19 cellular contexts compared by ENCODE assay signal in genomic region chr5:169202969-169203368, GRCh38.
A peak's percentile ranks its signal among the peaks of the same experiment; 100 is the strongest.
DNase-seq lines count a peak whose midpoint lies in the region; ATAC-seq, FAIRE-seq and TF ChIP-seq lines count a peak whose summit lies in the region.
"Had no signal": no experiment of that assay in that cellular context is flagged by ENCODE, and none has a peak within 500 bp of the region (broad histone marks: within the 10 kb centered on the region; RNA-seq: fewer than 3 reads in every experiment).

No MANE protein-coding gene starts in this region.

- no peak overlapping the region for H3K9ac ChIP-seq in endodermal cell (ENCODE audit: extremely low read depth, low read length, poor library complexity, severe bottlenecking)
- H3K9ac ChIP-seq: KMS-11 had no signal

- no peak overlapping the region for H3K27ac Mint-ChIP-seq in endodermal cell
- H3K27ac Mint-ChIP-seq in activated naive CD8-positive, alpha-beta T cell treated with anti-CD3 and anti-CD28 coated beads for 36 hours = no peak overlapping the region
- H3K27ac Mint-ChIP-seq: CD14-positive monocyte had no signal

- in situ Hi-C loops in Panc1 (cut with HindIII; ENCODE audit: low pct_unique_long_range_greater_than_20kb, low sequenced_read_pairs) = no loop called here

- 89 to 92% methylated on average over 2 of the region's 3 CpGs for WGBS in endodermal cell (ENCODE audit: insufficient coverage in 1 of 2, insufficient read length in 1 of 2), 2 experiments

- no TSS peak for BruUV-seq in Panc1 (replicated peaks; lab: Mats Ljungman, UMichigan)

- no peaks in the 10 kb centered on the region for H3K36me3 Mint-ChIP-seq in endodermal cell (ENCODE audit: low read depth)
- no peaks in the 10 kb centered on the region for H3K36me3 Mint-ChIP-seq in activated naive CD8-positive, alpha-beta T cell treated with anti-CD3 and anti-CD28 coated beads for 36 hours
- H3K36me3 Mint-ChIP-seq: CD14-positive monocyte had no signal

- H3K27me3 Mint-ChIP-seq in endodermal cell (ENCODE audit: insufficient read depth) = peaks cover 8% of the 10 kb centered on the region
- H3K27me3 Mint-ChIP-seq in activated naive CD8-positive, alpha-beta T cell treated with anti-CD3 and anti-CD28 coated beads for 36 hours = peaks cover 5% of the 10 kb centered on the region

- no peaks in the 10 kb centered on the region for H3K9me3 ChIP-seq in Panc1 (ENCODE audit: control insufficient read depth, insufficient read depth, low read depth, low read length)
- peaks cover 9% of the 10 kb centered on the region for H3K9me3 ChIP-seq in endodermal cell (ENCODE audit: control insufficient read depth, low read length)
- H3K9me3 ChIP-seq: HAP-1 had no signal

- intact Hi-C loops in Panc1 (cut with micrococcal nuclease; ENCODE audit: unreplicated experiment) = no loop called here

- peaks cover 9% of the 10 kb centered on the region for H3K9me3 Mint-ChIP-seq in endodermal cell
- peaks cover 5% of the 10 kb centered on the region for H3K9me3 Mint-ChIP-seq in activated naive CD8-positive, alpha-beta T cell treated with anti-CD3 and anti-CD28 coated beads for 36 hours

- H3K27ac ChIP-seq in Panc1 (ENCODE audit: low read length) = no peak overlapping the region
- H3K27ac ChIP-seq in endodermal cell (ENCODE audit: low read depth, low read length) = no peak overlapping the region
- H3K27ac ChIP-seq: HL-60, KMS-11 had no signal

- DNase-seq in Panc1 (ENCODE audit: low read depth, low spot score) = no peak
- DNase-seq in endodermal cell = peak; percentile 19
- DNase-seq in islet precursor cell = peak; percentile 15
- DNase-seq in NCI-H1694 (lab: John Stamatoyannopoulos, UW) = no peak
- no peak for DNase-seq in GM12891 (ENCODE audit: insufficient read length, low spot score)
- DNase-seq in NCI-H1930 (lab: John Stamatoyannopoulos, UW) = no peak
- DNase-seq in activated naive CD8-positive, alpha-beta T cell treated with anti-CD3 and anti-CD28 coated beads for 36 hours = no peak
- DNase-seq: ACHN, AML-193, DMS79, MV-4-11, NCI-H187, NCI-H2227 treated with DMSO at 0.1 percent for 48 hours, NCI-H524, NCI-H82 had no signal

- H3K27me3 ChIP-seq in Panc1 (ENCODE audit: control insufficient read depth, insufficient read depth, low read length) (no peaks in the 10 kb centered on the region), endodermal cell (ENCODE audit: control insufficient read depth, insufficient read depth, low read length, poor library complexity, severe bottlenecking) (no peaks in the 10 kb centered on the region)

- FAIRE-seq in GM12891 (lab: Jason Lieb, UNC) = no peak

- TF ChIP-seq POLR2A in GM12891 (IDR thresholded peaks at IDR 0.05; ENCODE audit: low read depth, low read length) = no peak

- 0 out of 2 replicates have a peak, but pooled peaks have one; percentile 45 for ATAC-seq in Panc1

- no peak for TF ChIP-seq CTCF in Panc1 (IDR thresholded peaks at IDR 0.05)
- no peak for TF ChIP-seq CTCF in endodermal cell (conservative IDR thresholded peaks at IDR 0.05)

- POLR2A ChIA-PET in Panc1 (lab: Charles Lee) = no interaction called here

- peaks cover 13% of the 10 kb centered on the region for H3K4me1 Mint-ChIP-seq in endodermal cell
- H3K4me1 Mint-ChIP-seq in activated naive CD8-positive, alpha-beta T cell treated with anti-CD3 and anti-CD28 coated beads for 36 hours = no peaks in the 10 kb centered on the region
- H3K4me1 Mint-ChIP-seq: CD14-positive monocyte had no signal

- H3K4me3 ChIP-seq in Panc1 (ENCODE audit: low read depth in 2 of 2, low read length in 2 of 2) (no peak overlapping the region), endodermal cell (ENCODE audit: low read length) (no peak overlapping the region)
- H3K4me3 ChIP-seq: HAP-1 had no signal

- H3K4me1 ChIP-seq in Panc1 (ENCODE audit: control insufficient read depth, insufficient read depth, low read length) (no peaks in the 10 kb centered on the region), endodermal cell (ENCODE audit: control insufficient read depth, insufficient read depth, low read length) (peaks cover 5% of the 10 kb centered on the region)
- H3K4me1 ChIP-seq: HAP-1 had no signal

- CTCF ChIA-PET in Panc1 (lab: Charles Lee) = no interaction called here

- H3K4me3 Mint-ChIP-seq in endodermal cell = no peak overlapping the region
- no peak overlapping the region for H3K4me3 Mint-ChIP-seq in activated naive CD8-positive, alpha-beta T cell treated with anti-CD3 and anti-CD28 coated beads for 36 hours
- H3K4me3 Mint-ChIP-seq: CD14-positive monocyte had no signal

- H3K36me3 ChIP-seq in Panc1 (ENCODE audit: control insufficient read depth, insufficient read depth, low read length) (no peaks in the 10 kb centered on the region), endodermal cell (ENCODE audit: control insufficient read depth, insufficient read depth, low read length) (no peaks in the 10 kb centered on the region)
- H3K36me3 ChIP-seq: HAP-1 had no signal

TF ChIP-seq in GM12891, 5 proteins besides CTCF, POLR2A, EP300 and RAD21:
- TF ChIP-seq PAX5 (IDR thresholded peaks at IDR 0.05; ENCODE audit: insufficient read depth, low read length, severe bottlenecking) (no peak), POU2F2 (IDR thresholded peaks at IDR 0.05; ENCODE audit: low read depth, low read length) (no peak), POLR2AphosphoS5 (IDR thresholded peaks at IDR 0.05; ENCODE audit: low read depth, low read length) (no peak), SPI1 (IDR thresholded peaks at IDR 0.05; ENCODE audit: low read depth, low read length) (no peak), TAF1 (IDR thresholded peaks at IDR 0.05; ENCODE audit: low read depth, low read length) (no peak)

Comparison
In these comparisons a context has a peak if more than half of its experiments do, and no peak if none do; other contexts are left out.
1. DNase-seq: peak in endodermal cell (single experiment) and islet precursor cell (single experiment); none in Panc1 (single experiment), NCI-H1694 (single experiment), GM12891 (single experiment), NCI-H1930 (0 of 2) and activated naive CD8-positive, alpha-beta T cell treated with anti-CD3 and anti-CD28 coated beads for 36 hours (single experiment).